9 cellular contexts compared by ENCODE assay signal in genomic region chr12:54286042-54286931, GRCh38. TPM values are rescaled to one million over a fixed set of nuclear protein-coding genes. Genes with fewer than 3 reads are reported as not detected.
A peak's percentile ranks its signal among the peaks of the same experiment; 100 is the strongest.
DNase-seq lines count a peak whose midpoint lies in the region; ATAC-seq and TF ChIP-seq lines count a peak whose summit lies in the region.
"Had no signal": no experiment of that assay in that cellular context is flagged by ENCODE, and none has a peak within 500 bp of the region (broad histone marks: within the 10 kb centered on the region; RNA-seq: fewer than 3 reads in every experiment).

No MANE protein-coding gene starts in this region.

- peaks cover 31% of the 10 kb centered on the region for H3K79me2 ChIP-seq in DOHH2 (ENCODE audit: control insufficient read depth, low read length)

- peak overlapping the region; percentile 42 for H3K27ac Mint-ChIP-seq in central memory CD8-positive, alpha-beta T cell (ENCODE audit: low read depth)
- peak overlapping the region; percentile 8 to 65 (median 33) for H3K27ac Mint-ChIP-seq in nephron

- DNase-seq in central memory CD8-positive, alpha-beta T cell (ENCODE audit: low spot score in 2 of 2) = no peak
- DNase-seq in dorsolateral prefrontal cortex (no peak), ACHN (no peak), left lobe of liver (ENCODE audit: low spot score) (no peak)

- intact Hi-C loops in dorsolateral prefrontal cortex (cut with DNase I) = loop anchor here in 1 of 2 donors (10.0 kb wide), 1 partner anchor 71 kb away; no protein-coding TSS in a partner anchor

- in situ Hi-C loops in ACHN (cut with HindIII; ENCODE audit: low pct_ligation_motif_present, low pct_unique_long_range_greater_than_20kb, low sequenced_read_pairs) = no loop called here

- H3K27me3 ChIP-seq in DOHH2 (ENCODE audit: control insufficient read depth, low read length) (no peaks in the 10 kb centered on the region), HUES48 (ENCODE audit: control insufficient read depth, insufficient read depth, low read length) (no peaks in the 10 kb centered on the region), dorsolateral prefrontal cortex (no peaks in the 10 kb centered on the region)

- peaks cover 18% of the 10 kb centered on the region for H3K36me3 Mint-ChIP-seq in central memory CD8-positive, alpha-beta T cell (ENCODE audit: insufficient read depth)
- peaks cover 5% of the 10 kb centered on the region for H3K36me3 Mint-ChIP-seq in nephron (ENCODE audit: low read depth)

- H3K4me1 Mint-ChIP-seq in central memory CD8-positive, alpha-beta T cell = peaks cover 48% of the 10 kb centered on the region
- peaks cover 50% of the 10 kb centered on the region for H3K4me1 Mint-ChIP-seq in nephron

- H3K9me2 ChIP-seq in DOHH2 (replicated peaks; ENCODE audit: control insufficient read depth, low read length) = no peaks in the 10 kb centered on the region

- H3K4me2 ChIP-seq in DOHH2 (ENCODE audit: low read length) = peak overlapping the region; percentile 6; the same call in 1 of the 2 replicates

- no peaks in the 10 kb centered on the region for H3K9me3 ChIP-seq in DOHH2 (ENCODE audit: control insufficient read depth, insufficient read depth, low read length)
- no peaks in the 10 kb centered on the region for H3K9me3 ChIP-seq in HUES48 (ENCODE audit: control insufficient read depth, insufficient read depth, low read length)

- H3K9me3 Mint-ChIP-seq in central memory CD8-positive, alpha-beta T cell = no peaks in the 10 kb centered on the region
- no peaks in the 10 kb centered on the region for H3K9me3 Mint-ChIP-seq in nephron

- H3F3A ChIP-seq in DOHH2 (ENCODE audit: control insufficient read depth, insufficient read depth) = peaks cover 84% of the 10 kb centered on the region

- no peak overlapping the region for H3K9ac ChIP-seq in HUES48 (ENCODE audit: low read depth, low read length)

- H3K4me1 ChIP-seq in DOHH2 (ENCODE audit: control insufficient read depth, low read length) (peaks cover 70% of the 10 kb centered on the region), HUES48 (ENCODE audit: control insufficient read depth, insufficient read depth, low read length) (peaks cover 18% of the 10 kb centered on the region)

- H3K27ac ChIP-seq in DOHH2 (ENCODE audit: low read depth, low read length) (no peak overlapping the region; the same call in 1 of the 2 replicates), HUES48 (ENCODE audit: low read depth, low read length) (peak overlapping the region; percentile 52), dorsolateral prefrontal cortex (peak overlapping the region in 2 of 59 donors; percentile 4 to 31)

- H3K36me3 ChIP-seq in DOHH2 (ENCODE audit: control insufficient read depth, low read length) = peaks cover 72% of the 10 kb centered on the region
- H3K36me3 ChIP-seq in HUES48 (ENCODE audit: control insufficient read depth, insufficient read depth, low read length) = peaks cover 63% of the 10 kb centered on the region

- H3K4me3 ChIP-seq in DOHH2 (ENCODE audit: low read length) (no peak overlapping the region), HUES48 (ENCODE audit: low read depth, low read length) (no peak overlapping the region), dorsolateral prefrontal cortex (peak overlapping the region in 4 of 59 donors; percentile 5 to 24 (median 14))

- no peak overlapping the region for H3K4me3 Mint-ChIP-seq in central memory CD8-positive, alpha-beta T cell
- peak overlapping the region in 2 of 3 experiments; percentile 24 to 62 for H3K4me3 Mint-ChIP-seq in nephron

- H3K27me3 Mint-ChIP-seq in central memory CD8-positive, alpha-beta T cell = no peaks in the 10 kb centered on the region
- H3K27me3 Mint-ChIP-seq in nephron (ENCODE audit: low read depth) = no peaks in the 10 kb centered on the region

- no peak for ATAC-seq in central memory CD8-positive, alpha-beta T cell (replicated peaks; ENCODE audit: extremely low read depth, poor library complexity, severe bottlenecking)
- ATAC-seq in HG02798 (IDR thresholded peaks at IDR 0.05; ENCODE audit: poor library complexity, unreplicated experiment) = no peak
- no peak for ATAC-seq in left lobe of liver

- H4K20me1 ChIP-seq in DOHH2 (ENCODE audit: control insufficient read depth, insufficient read depth, low read depth, low read length) = peaks cover 34% of the 10 kb centered on the region

- no peak for TF ChIP-seq CTCF in DOHH2 (IDR thresholded peaks at IDR 0.05; ENCODE audit: low read depth, low read length, poor library complexity, severe bottlenecking)
- no peak for TF ChIP-seq CTCF in nephron (IDR thresholded peaks at IDR 0.05; ENCODE audit: unreplicated experiment in 3 of 3)
- no peak for TF ChIP-seq CTCF in dorsolateral prefrontal cortex (IDR thresholded peaks at IDR 0.05 in 54 of 56, conservative IDR thresholded peaks at IDR 0.05 in 2 of 56; ENCODE audit: low read depth in 1 of 56, partially characterized antibody in 56 of 56)

RNA-seq across cellular contexts. Expression of gene HNRNPA1, which starts 5.8 kb away (rescaled TPM):
- total RNA-seq in dorsolateral prefrontal cortex = 100 to 1,000 TPM; 289 to 594 (median 437) TPM
- 144 TPM for total RNA-seq in left lobe of liver

RNA-seq across cellular contexts. Expression of gene CBX5, which starts 6.4 kb away (rescaled TPM):
- total RNA-seq in dorsolateral prefrontal cortex (100 to 1,000 TPM in 115 of 120 experiments, 10 to 100 TPM in 5; 82.3 to 164 (median 125) TPM), left lobe of liver (21.9 TPM)

RNA-seq across cellular contexts. Expression of gene NFE2, which starts 14.5 kb away (rescaled TPM):
- 1 to 10 TPM in 27 of 120 experiments, under 1 TPM in 67, not detected in 26; 0.27 to 3.7 (median 0.67) TPM for total RNA-seq in dorsolateral prefrontal cortex
- 0.68 TPM for total RNA-seq in left lobe of liver
- total RNA-seq: epithelial cell of proximal tubule had no signal

RNA-seq across cellular contexts. Expression of gene COPZ1, which starts 38.6 kb away (rescaled TPM):
- total RNA-seq in dorsolateral prefrontal cortex (100 to 1,000 TPM in 3 of 120 experiments, 10 to 100 TPM in 117; 56.8 to 104 (median 78.9) TPM), left lobe of liver (71.7 TPM)
